ENCODE assay signal across 8 cellular contexts in genomic region chr1:117093870-117094621, GRCh38. TPM values are rescaled to one million over a fixed set of nuclear protein-coding genes. Genes with fewer than 3 reads are reported as not detected.
DNase-seq lines count a peak whose midpoint lies in the region; ATAC-seq and TF ChIP-seq lines count a peak whose summit lies in the region.

No MANE protein-coding gene starts in this region.

- H3K4me3 Mint-ChIP-seq in CD14-positive monocyte (no peak overlapping the region), natural killer cell (no peak overlapping the region)

- H3K9me3 Mint-ChIP-seq in CD14-positive monocyte (no peaks in the 10 kb centered on the region), natural killer cell (no peaks in the 10 kb centered on the region)

- intact Hi-C loops in CD14-positive monocyte (cut with micrococcal nuclease) (no loop called here), natural killer cell (cut with micrococcal nuclease) (no loop called here)

- no peak for DNase-seq in CD14-positive monocyte (ENCODE audit: low spot score)
- DNase-seq in dedifferentiated amniotic fluid mesenchymal stem cell (ENCODE audit: extremely low spot score) = peak; percentile 54
- no peak for DNase-seq in natural killer cell
- DNase-seq in NCI-H1694 (lab: John Stamatoyannopoulos, UW) = no peak
- DNase-seq in NCI-H2227 (lab: John Stamatoyannopoulos, UW; ENCODE audit: unreplicated experiment) = no peak

- H3K36me3 Mint-ChIP-seq in CD14-positive monocyte = peaks cover 85 to 87% of the 10 kb centered on the region in 2 donors
- H3K36me3 Mint-ChIP-seq in natural killer cell = peaks cover 10% of the 10 kb centered on the region

- H3K27ac Mint-ChIP-seq in CD14-positive monocyte (peak overlapping the region in 1 of 7 donors; percentile 1), natural killer cell (peak overlapping the region in 1 of 2 donors; percentile 18)

- no peaks in the 10 kb centered on the region for H3K27me3 Mint-ChIP-seq in CD14-positive monocyte (ENCODE audit: low read depth in 3 of 3)
- H3K27me3 Mint-ChIP-seq in natural killer cell (ENCODE audit: low read depth in 2 of 2) = no peaks in the 10 kb centered on the region

- peak; percentile 22 for TF ChIP-seq CTCF in CD14-positive monocyte (IDR thresholded peaks at IDR 0.05)
- TF ChIP-seq CTCF in natural killer cell (IDR thresholded peaks at IDR 0.05) = peak; percentile 14

- H3K4me1 Mint-ChIP-seq in CD14-positive monocyte (peaks cover 3% of the 10 kb centered on the region), natural killer cell (peaks cover 6% of the 10 kb centered on the region in 2 donors)

- ATAC-seq in GM19035 (IDR thresholded peaks at IDR 0.05; ENCODE audit: unreplicated experiment) (peak; percentile 75), HG03175 (IDR thresholded peaks at IDR 0.05; ENCODE audit: unreplicated experiment) (peak; percentile 88), SK-N-SH treated with all-trans-retinoic acid at 6 μM for 48 hours (peak; percentile 61), natural killer cell (peak; percentile 71 to 99 (median 94))

TF ChIP-seq in SK-N-SH treated with all-trans-retinoic acid at 6 μM for 48 hours, 23 proteins besides CTCF, POLR2A, EP300 and RAD21:
- no peak for TF ChIP-seq TOX (CRISPR knock-in tag; IDR thresholded peaks at IDR 0.05; ENCODE audit: borderline replicate concordance)
- no peak for TF ChIP-seq TCF4 (CRISPR knock-in tag; IDR thresholded peaks at IDR 0.05; ENCODE audit: borderline replicate concordance)
- no peak for TF ChIP-seq CSRNP3 (CRISPR knock-in tag; IDR thresholded peaks at IDR 0.05)
- TF ChIP-seq ZC3H10 (CRISPR knock-in tag; IDR thresholded peaks at IDR 0.05) = no peak
- TF ChIP-seq ZNF565 (CRISPR knock-in tag; conservative IDR thresholded peaks at IDR 0.05; ENCODE audit: low read depth) = no peak
- no peak for TF ChIP-seq ZNF70 (CRISPR knock-in tag; IDR thresholded peaks at IDR 0.05)
- no peak for TF ChIP-seq GLIS3 (CRISPR knock-in tag; IDR thresholded peaks at IDR 0.05)
- no peak for TF ChIP-seq TSHZ2 (CRISPR knock-in tag; IDR thresholded peaks at IDR 0.05)
- TF ChIP-seq ZFP30 (CRISPR knock-in tag; IDR thresholded peaks at IDR 0.05) = no peak
- TF ChIP-seq ZFP3 (CRISPR knock-in tag; IDR thresholded peaks at IDR 0.05) = no peak
- TF ChIP-seq CSDC2 (CRISPR knock-in tag; IDR thresholded peaks at IDR 0.05) = no peak
- no peak for TF ChIP-seq BACH2 (CRISPR knock-in tag; IDR thresholded peaks at IDR 0.05; ENCODE audit: borderline replicate concordance)
- no peak for TF ChIP-seq ZNF8 (CRISPR knock-in tag; IDR thresholded peaks at IDR 0.05)
- no peak for TF ChIP-seq SNAI2 (CRISPR knock-in tag; IDR thresholded peaks at IDR 0.05)
- TF ChIP-seq ESRRG (CRISPR knock-in tag; IDR thresholded peaks at IDR 0.05) = no peak
- no peak for TF ChIP-seq ARNTL (CRISPR knock-in tag; IDR thresholded peaks at IDR 0.05; ENCODE audit: borderline replicate concordance, low read depth)
- TF ChIP-seq PPARA (CRISPR knock-in tag; IDR thresholded peaks at IDR 0.05; ENCODE audit: borderline replicate concordance) = no peak

RNA-seq across cellular contexts. Expression of gene TRIM45, which starts 27.5 kb away (rescaled TPM):
- polyA plus RNA-seq in CD14-positive monocyte = under 1 TPM in 1 of 2 donors, not detected in 1; 0.85 TPM
- 1 to 10 TPM in 1 of 3 donors, under 1 TPM in 2; 0.33 to 1.2 (median 0.77) TPM for total RNA-seq in natural killer cell

RNA-seq across cellular contexts. Expression of gene TTF2, which starts 33.9 kb away (rescaled TPM):
- polyA plus RNA-seq in CD14-positive monocyte = 1 to 10 TPM; 5.6 to 8.0 TPM
- 10 to 100 TPM; 17.9 to 24.7 (median 23.9) TPM for total RNA-seq in natural killer cell
